1 cellular context compared by ENCODE assay signal in the genomic region with DNA sequence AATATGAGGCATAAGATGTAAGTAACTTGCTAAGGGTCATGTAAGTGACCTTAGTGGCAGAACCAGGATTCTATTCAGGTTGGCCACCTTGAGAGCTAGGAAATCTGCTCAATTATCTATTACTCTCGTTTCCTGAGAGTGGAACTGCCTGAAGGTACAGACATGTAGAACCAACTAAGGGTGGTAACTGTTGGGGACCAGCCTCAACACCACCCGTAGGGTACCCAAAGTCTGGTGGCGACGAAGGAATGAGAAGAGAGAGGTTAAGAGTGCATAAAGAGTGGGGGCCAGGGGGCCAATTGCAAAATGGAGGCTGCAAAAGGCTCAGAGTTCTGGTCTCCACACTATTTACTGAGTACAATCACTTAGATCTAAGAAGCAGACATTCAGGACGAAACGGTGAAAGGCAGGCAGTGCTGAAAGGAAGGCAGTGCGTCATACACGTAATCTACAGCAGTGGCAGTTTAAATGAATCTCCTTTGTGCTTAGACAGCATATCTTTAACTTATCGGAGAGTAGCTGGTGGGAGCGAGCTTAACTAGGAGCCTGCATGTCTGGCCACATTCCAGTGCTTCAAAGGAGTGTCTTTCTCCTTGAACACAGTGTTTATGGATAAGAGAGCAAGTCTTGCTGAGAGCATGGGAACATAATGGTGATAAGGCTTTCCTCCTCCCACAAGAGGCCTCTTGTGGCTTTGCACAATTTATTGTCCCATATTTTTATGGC.
TF ChIP-seq lines count a peak whose summit lies in the region.

No MANE protein-coding gene starts in this region.

TF ChIP-seq in K562, 482 proteins besides CTCF, POLR2A, EP300 and RAD21 (continued from another document and continues in another):
- TF ChIP-seq, protein P1, sequence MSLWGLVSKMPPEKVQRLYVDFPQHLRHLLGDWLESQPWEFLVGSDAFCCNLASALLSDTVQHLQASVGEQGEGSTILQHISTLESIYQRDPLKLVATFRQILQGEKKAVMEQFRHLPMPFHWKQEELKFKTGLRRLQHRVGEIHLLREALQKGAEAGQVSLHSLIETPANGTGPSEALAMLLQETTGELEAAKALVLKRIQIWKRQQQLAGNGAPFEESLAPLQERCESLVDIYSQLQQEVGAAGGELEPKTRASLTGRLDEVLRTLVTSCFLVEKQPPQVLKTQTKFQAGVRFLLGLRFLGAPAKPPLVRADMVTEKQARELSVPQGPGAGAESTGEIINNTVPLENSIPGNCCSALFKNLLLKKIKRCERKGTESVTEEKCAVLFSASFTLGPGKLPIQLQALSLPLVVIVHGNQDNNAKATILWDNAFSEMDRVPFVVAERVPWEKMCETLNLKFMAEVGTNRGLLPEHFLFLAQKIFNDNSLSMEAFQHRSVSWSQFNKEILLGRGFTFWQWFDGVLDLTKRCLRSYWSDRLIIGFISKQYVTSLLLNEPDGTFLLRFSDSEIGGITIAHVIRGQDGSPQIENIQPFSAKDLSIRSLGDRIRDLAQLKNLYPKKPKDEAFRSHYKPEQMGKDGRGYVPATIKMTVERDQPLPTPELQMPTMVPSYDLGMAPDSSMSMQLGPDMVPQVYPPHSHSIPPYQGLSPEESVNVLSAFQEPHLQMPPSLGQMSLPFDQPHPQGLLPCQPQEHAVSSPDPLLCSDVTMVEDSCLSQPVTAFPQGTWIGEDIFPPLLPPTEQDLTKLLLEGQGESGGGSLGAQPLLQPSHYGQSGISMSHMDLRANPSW (CRISPR knock-in tag; IDR thresholded peaks at IDR 0.05), result peak; percentile 56; the same call in 1 of the 2 replicates
- TF ChIP-seq, protein P2, sequence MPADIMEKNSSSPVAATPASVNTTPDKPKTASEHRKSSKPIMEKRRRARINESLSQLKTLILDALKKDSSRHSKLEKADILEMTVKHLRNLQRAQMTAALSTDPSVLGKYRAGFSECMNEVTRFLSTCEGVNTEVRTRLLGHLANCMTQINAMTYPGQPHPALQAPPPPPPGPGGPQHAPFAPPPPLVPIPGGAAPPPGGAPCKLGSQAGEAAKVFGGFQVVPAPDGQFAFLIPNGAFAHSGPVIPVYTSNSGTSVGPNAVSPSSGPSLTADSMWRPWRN (IDR thresholded peaks at IDR 0.05; ENCODE audit: low read depth), result peak; percentile 88; the same call in 1 of the 2 replicates
- TF ChIP-seq SMAD4 (CRISPR knock-in tag; conservative IDR thresholded peaks at IDR 0.05), result peak; percentile 99
- peak; percentile 91 for TF ChIP-seq BCOR (IDR thresholded peaks at IDR 0.05)
- TF ChIP-seq ZNF589 (CRISPR knock-in tag; IDR thresholded peaks at IDR 0.05; ENCODE audit: low read depth), result peak; percentile 79; the same call in 1 of the 2 replicates
- peak; percentile 85 for TF ChIP-seq ZEB2 (IDR thresholded peaks at IDR 0.05)
- TF ChIP-seq ZNF584 (CRISPR knock-in tag; IDR thresholded peaks at IDR 0.05; ENCODE audit: low read depth), result peak; percentile 84
- TF ChIP-seq TRIM24 (IDR thresholded peaks at IDR 0.05), result peak; percentile 91 to 96
- TF ChIP-seq RBFOX2 (IDR thresholded peaks at IDR 0.05; ENCODE audit: low read depth, low read length), result no peak
- TF ChIP-seq, protein P3, sequence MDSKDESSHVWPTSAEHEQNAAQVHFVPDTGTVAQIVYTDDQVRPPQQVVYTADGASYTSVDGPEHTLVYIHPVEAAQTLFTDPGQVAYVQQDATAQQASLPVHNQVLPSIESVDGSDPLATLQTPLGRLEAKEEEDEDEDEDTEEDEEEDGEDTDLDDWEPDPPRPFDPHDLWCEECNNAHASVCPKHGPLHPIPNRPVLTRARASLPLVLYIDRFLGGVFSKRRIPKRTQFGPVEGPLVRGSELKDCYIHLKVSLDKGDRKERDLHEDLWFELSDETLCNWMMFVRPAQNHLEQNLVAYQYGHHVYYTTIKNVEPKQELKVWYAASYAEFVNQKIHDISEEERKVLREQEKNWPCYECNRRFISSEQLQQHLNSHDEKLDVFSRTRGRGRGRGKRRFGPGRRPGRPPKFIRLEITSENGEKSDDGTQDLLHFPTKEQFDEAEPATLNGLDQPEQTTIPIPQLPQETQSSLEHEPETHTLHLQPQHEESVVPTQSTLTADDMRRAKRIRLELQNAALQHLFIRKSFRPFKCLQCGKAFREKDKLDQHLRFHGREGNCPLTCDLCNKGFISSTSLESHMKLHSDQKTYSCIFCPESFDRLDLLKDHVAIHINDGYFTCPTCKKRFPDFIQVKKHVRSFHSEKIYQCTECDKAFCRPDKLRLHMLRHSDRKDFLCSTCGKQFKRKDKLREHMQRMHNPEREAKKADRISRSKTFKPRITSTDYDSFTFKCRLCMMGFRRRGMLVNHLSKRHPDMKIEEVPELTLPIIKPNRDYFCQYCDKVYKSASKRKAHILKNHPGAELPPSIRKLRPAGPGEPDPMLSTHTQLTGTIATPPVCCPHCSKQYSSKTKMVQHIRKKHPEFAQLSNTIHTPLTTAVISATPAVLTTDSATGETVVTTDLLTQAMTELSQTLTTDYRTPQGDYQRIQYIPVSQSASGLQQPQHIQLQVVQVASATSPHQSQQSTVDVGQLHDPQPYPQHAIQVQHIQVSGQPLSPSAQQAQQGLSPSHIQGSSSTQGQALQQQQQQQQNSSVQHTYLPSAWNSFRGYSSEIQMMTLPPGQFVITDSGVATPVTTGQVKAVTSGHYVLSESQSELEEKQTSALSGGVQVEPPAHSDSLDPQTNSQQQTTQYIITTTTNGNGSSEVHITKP (IDR thresholded peaks at IDR 0.05; ENCODE audit: partially characterized antibody), result peak; percentile 24
- TF ChIP-seq NR2C1 (IDR thresholded peaks at IDR 0.05), result peak; percentile 41; the same call in 1 of the 2 replicates
- peak; percentile 28 for TF ChIP-seq NR2C1 (tag; IDR thresholded peaks at IDR 0.05)
- TF ChIP-seq, protein P4, sequence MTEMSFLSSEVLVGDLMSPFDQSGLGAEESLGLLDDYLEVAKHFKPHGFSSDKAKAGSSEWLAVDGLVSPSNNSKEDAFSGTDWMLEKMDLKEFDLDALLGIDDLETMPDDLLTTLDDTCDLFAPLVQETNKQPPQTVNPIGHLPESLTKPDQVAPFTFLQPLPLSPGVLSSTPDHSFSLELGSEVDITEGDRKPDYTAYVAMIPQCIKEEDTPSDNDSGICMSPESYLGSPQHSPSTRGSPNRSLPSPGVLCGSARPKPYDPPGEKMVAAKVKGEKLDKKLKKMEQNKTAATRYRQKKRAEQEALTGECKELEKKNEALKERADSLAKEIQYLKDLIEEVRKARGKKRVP (CRISPR knock-in tag; IDR thresholded peaks at IDR 0.05), result peak; percentile 56
- TF ChIP-seq NEUROD1 (IDR thresholded peaks at IDR 0.05; ENCODE audit: borderline replicate concordance, low read depth, low read length, partially characterized antibody), result peak; percentile 69
- TF ChIP-seq, protein P5, sequence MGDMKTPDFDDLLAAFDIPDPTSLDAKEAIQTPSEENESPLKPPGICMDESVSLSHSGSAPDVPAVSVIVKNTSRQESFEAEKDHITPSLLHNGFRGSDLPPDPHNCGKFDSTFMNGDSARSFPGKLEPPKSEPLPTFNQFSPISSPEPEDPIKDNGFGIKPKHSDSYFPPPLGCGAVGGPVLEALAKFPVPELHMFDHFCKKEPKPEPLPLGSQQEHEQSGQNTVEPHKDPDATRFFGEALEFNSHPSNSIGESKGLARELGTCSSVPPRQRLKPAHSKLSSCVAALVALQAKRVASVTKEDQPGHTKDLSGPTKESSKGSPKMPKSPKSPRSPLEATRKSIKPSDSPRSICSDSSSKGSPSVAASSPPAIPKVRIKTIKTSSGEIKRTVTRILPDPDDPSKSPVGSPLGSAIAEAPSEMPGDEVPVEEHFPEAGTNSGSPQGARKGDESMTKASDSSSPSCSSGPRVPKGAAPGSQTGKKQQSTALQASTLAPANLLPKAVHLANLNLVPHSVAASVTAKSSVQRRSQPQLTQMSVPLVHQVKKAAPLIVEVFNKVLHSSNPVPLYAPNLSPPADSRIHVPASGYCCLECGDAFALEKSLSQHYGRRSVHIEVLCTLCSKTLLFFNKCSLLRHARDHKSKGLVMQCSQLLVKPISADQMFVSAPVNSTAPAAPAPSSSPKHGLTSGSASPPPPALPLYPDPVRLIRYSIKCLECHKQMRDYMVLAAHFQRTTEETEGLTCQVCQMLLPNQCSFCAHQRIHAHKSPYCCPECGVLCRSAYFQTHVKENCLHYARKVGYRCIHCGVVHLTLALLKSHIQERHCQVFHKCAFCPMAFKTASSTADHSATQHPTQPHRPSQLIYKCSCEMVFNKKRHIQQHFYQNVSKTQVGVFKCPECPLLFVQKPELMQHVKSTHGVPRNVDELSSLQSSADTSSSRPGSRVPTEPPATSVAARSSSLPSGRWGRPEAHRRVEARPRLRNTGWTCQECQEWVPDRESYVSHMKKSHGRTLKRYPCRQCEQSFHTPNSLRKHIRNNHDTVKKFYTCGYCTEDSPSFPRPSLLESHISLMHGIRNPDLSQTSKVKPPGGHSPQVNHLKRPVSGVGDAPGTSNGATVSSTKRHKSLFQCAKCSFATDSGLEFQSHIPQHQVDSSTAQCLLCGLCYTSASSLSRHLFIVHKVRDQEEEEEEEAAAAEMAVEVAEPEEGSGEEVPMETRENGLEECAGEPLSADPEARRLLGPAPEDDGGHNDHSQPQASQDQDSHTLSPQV (IDR thresholded peaks at IDR 0.05), result peak; percentile 90
- peak; percentile 85 for TF ChIP-seq SMAD1 (IDR thresholded peaks at IDR 0.05; ENCODE audit: low read depth, low read length, partially characterized antibody)
- TF ChIP-seq, protein P6, sequence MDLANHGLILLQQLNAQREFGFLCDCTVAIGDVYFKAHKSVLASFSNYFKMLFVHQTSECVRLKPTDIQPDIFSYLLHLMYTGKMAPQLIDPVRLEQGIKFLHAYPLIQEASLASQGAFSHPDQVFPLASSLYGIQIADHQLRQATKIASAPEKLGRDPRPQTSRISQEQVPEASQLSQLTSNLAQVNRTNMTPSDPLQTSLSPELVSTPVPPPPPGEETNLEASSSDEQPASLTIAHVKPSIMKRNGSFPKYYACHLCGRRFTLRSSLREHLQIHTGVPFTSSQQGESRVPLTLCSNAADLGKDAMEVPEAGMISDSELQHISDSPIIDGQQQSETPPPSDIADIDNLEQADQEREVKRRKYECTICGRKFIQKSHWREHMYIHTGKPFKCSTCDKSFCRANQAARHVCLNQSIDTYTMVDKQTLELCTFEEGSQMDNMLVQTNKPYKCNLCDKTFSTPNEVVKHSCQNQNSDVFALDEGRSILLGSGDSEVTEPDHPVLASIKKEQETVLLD (IDR thresholded peaks at IDR 0.05), result peak; percentile 91; the same call in 1 of the 2 replicates
- TF ChIP-seq ELF4 (CRISPR knock-in tag; IDR thresholded peaks at IDR 0.05), result peak; percentile 80; the same call in 1 of the 2 replicates
- no peak for TF ChIP-seq NR2C2 (CRISPR knock-in tag; IDR thresholded peaks at IDR 0.05)
- peak; percentile 66 for TF ChIP-seq NR2C2 (tag; IDR thresholded peaks at IDR 0.05)
- TF ChIP-seq ZNF668 (CRISPR knock-in tag; IDR thresholded peaks at IDR 0.05), result peak; percentile 82; the same call in 1 of the 2 replicates
- TF ChIP-seq ZNF23 (CRISPR knock-in tag; IDR thresholded peaks at IDR 0.05), result no peak
- peak; percentile 90 for TF ChIP-seq MTA2 (IDR thresholded peaks at IDR 0.05; ENCODE audit: low read depth)
- TF ChIP-seq ARID1B (IDR thresholded peaks at IDR 0.05), result peak; percentile 98
- peak; percentile 83 for TF ChIP-seq JUN (IDR thresholded peaks at IDR 0.05; ENCODE audit: borderline replicate concordance, low read depth, low read length)
- 0 out of 2 replicates have a peak, but pooled peaks have one; percentile 33 for TF ChIP-seq JUN (CRISPR knock-in tag; IDR thresholded peaks at IDR 0.05; ENCODE audit: borderline replicate concordance)
- TF ChIP-seq, protein P7, sequence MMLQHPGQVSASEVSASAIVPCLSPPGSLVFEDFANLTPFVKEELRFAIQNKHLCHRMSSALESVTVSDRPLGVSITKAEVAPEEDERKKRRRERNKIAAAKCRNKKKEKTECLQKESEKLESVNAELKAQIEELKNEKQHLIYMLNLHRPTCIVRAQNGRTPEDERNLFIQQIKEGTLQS (IDR thresholded peaks at IDR 0.05), result peak; percentile 88
- TF ChIP-seq, protein P7 (CRISPR knock-in tag; conservative IDR thresholded peaks at IDR 0.05), result peak; percentile 91
- TF ChIP-seq GTF2F1 (IDR thresholded peaks at IDR 0.05; ENCODE audit: low read depth, low read length), result 0 out of 2 replicates have a peak, but pooled peaks have one; percentile 26
- TF ChIP-seq FOS (IDR thresholded peaks at IDR 0.05; ENCODE audit: extremely low read depth, insufficient read length), result no peak
- TF ChIP-seq ZNF282 (CRISPR knock-in tag; IDR thresholded peaks at IDR 0.05), result no peak
- TF ChIP-seq PHB2 (IDR thresholded peaks at IDR 0.05; ENCODE audit: low read depth), result peak; percentile 86
- TF ChIP-seq, protein P8, sequence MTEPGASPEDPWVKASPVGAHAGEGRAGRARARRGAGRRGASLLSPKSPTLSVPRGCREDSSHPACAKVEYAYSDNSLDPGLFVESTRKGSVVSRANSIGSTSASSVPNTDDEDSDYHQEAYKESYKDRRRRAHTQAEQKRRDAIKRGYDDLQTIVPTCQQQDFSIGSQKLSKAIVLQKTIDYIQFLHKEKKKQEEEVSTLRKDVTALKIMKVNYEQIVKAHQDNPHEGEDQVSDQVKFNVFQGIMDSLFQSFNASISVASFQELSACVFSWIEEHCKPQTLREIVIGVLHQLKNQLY (CRISPR knock-in tag; conservative IDR thresholded peaks at IDR 0.05), result 0 out of 4 replicates have a peak, but pooled peaks of 1 of the 2 experiments have one; percentile 30
- TF ChIP-seq KHSRP (IDR thresholded peaks at IDR 0.05), result peak; percentile 54; the same call in 1 of the 2 replicates
- TF ChIP-seq ZNF444 (CRISPR knock-in tag; IDR thresholded peaks at IDR 0.05), result peak; percentile 77
- TF ChIP-seq ZNF644 (tag; IDR thresholded peaks at IDR 0.05; ENCODE audit: low read depth), result peak; percentile 89
- TF ChIP-seq, protein P9, sequence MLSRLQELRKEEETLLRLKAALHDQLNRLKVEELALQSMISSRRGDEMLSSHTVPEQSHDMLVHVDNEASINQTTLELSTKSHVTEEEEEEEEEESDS (CRISPR knock-in tag; IDR thresholded peaks at IDR 0.05), result no peak
- no peak; a peak in 1 of 4 replicates for TF ChIP-seq KDM4B (IDR thresholded peaks at IDR 0.05; ENCODE audit: borderline replicate concordance in 2 of 2, low read depth in 1 of 2)
- TF ChIP-seq, protein P10, sequence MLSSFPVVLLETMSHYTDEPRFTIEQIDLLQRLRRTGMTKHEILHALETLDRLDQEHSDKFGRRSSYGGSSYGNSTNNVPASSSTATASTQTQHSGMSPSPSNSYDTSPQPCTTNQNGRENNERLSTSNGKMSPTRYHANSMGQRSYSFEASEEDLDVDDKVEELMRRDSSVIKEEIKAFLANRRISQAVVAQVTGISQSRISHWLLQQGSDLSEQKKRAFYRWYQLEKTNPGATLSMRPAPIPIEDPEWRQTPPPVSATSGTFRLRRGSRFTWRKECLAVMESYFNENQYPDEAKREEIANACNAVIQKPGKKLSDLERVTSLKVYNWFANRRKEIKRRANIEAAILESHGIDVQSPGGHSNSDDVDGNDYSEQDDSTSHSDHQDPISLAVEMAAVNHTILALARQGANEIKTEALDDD (IDR thresholded peaks at IDR 0.05), result peak; percentile 99
- TF ChIP-seq NCOR1 (IDR thresholded peaks at IDR 0.05), result peak; percentile 98
- TF ChIP-seq, protein P11, sequence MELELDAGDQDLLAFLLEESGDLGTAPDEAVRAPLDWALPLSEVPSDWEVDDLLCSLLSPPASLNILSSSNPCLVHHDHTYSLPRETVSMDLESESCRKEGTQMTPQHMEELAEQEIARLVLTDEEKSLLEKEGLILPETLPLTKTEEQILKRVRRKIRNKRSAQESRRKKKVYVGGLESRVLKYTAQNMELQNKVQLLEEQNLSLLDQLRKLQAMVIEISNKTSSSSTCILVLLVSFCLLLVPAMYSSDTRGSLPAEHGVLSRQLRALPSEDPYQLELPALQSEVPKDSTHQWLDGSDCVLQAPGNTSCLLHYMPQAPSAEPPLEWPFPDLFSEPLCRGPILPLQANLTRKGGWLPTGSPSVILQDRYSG (tag; conservative IDR thresholded peaks at IDR 0.05; ENCODE audit: low read depth), result peak; percentile 44
- peak; percentile 86 for TF ChIP-seq L3MBTL2 (IDR thresholded peaks at IDR 0.05)
